Comparison of ENCODE assay signal across 24 cellular contexts in the genomic region with DNA sequence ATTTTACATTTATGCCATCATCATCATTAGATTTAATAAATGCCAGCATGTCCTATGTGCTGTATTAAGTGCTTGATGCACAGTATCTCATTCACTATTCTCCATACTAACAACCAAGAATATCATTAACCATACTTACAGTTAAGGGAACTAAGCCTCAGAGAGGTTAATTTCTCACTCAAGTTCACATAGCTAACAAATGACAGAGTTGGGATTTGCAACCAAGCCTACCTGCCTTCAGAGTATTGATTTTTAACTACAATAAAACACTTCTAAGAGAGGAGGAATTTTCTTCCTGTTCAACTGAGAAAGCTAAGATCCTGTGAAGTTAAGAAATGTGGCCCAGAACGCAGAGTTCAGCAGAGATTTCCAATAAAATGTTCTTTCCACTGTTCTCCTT.
"Had no signal": no experiment of that assay in that cellular context is flagged by ENCODE, and none has a peak within 500 bp of the region (broad histone marks: within the 10 kb centered on the region; RNA-seq: fewer than 3 reads in every experiment).

No MANE protein-coding gene starts in this region.

- DNase-seq: activated B cell treated with CpG ODN at 0.5 μM for 24 hours; activated CD4-positive, alpha-beta T cell treated with anti-CD3 and anti-CD28 coated beads for 1 hour; activated CD4-positive, alpha-beta T cell treated with anti-CD3 and anti-CD28 coated beads, Interleukin-2, amount 10 ng/mL, durations not matched to agents 24 days and 14 days; activated CD4-positive, alpha-beta T cell treated with anti-CD3 and anti-CD28 coated beads, Interleukin-2, amount 50 U/mL, for 48 hours; activated naive CD4-positive, alpha-beta T cell treated with anti-CD3 and anti-CD28 coated beads, Interleukin-2, amount 50 U/mL, for 16 hours; activated naive CD8-positive, alpha-beta T cell treated with anti-CD3 and anti-CD28 coated beads, Interleukin-2, amount 10 ng/mL, durations not matched to agents 7 days and 5 days; activated T-cell treated with anti-CD3 and anti-CD28 coated beads for 4 hours; activated T-cell treated with anti-CD3 and anti-CD28 coated beads, Interleukin-2, amount 50 U/mL, for 72 hours; adrenal gland; anterior cingulate cortex; MG63; MV-4-11; NCI-H1092 treated with DMSO at 0.1 percent for 48 hours; NCI-H1417 treated with DMSO at 0.1 percent for 48 hours; NCI-H1694; NCI-H2029; NCI-H510A treated with DMSO at 0.1 percent for 48 hours; NCI-H69; NK-92 treated with Interleukin-12 subunit alpha and Interleukin-12 subunit beta, amount 100 ng/mL, for 24 hours; SHP77 treated with DMSO at 0.1 percent for 48 hours; T-helper 17 cell; T-helper 9 cell had no signal

- FAIRE-seq: TTC549 had no signal

- H3K27me3 ChIP-seq: adrenal gland, breast epithelium, MG63 had no signal

- ATAC-seq: activated T-cell treated with anti-CD3 and anti-CD28 coated beads, Interleukin-2, amount 50 U/mL, for 72 hours; T-helper 17 cell had no signal

- H3K4me1 ChIP-seq: adrenal gland, breast epithelium had no signal

- H3K27ac ChIP-seq: adrenal gland, breast epithelium had no signal

- H3K36me3 ChIP-seq: adrenal gland, breast epithelium had no signal

- H3K9me3 ChIP-seq: adrenal gland, breast epithelium, MG63 had no signal

- H3K4me3 ChIP-seq: adrenal gland, breast epithelium, MG63 had no signal
